Comparison of ENCODE assay signal across 8 cellular contexts in genomic region chr7:29878081-29878688, GRCh38.
A peak's percentile ranks its signal among the peaks of the same experiment; 100 is the strongest.
DNase-seq lines count a peak whose midpoint lies in the region; ATAC-seq and TF ChIP-seq lines count a peak whose summit lies in the region.

No MANE protein-coding gene starts in this region.

- H3K4me1 Mint-ChIP-seq in memory B cell, result peaks cover 3% of the 10 kb centered on the region

- no peaks in the 10 kb centered on the region for H3K36me3 Mint-ChIP-seq in memory B cell

- TF ChIP-seq CTCF in C4-2B (conservative IDR thresholded peaks at IDR 0.05) (peak; percentile 77), GM10266 (IDR thresholded peaks at IDR 0.05; ENCODE audit: control insufficient read depth, insufficient read depth, low read depth, missing control alignments) (peak; percentile 49), brain microvascular endothelial cell (IDR thresholded peaks at IDR 0.05; ENCODE audit: low read depth, low read length, missing control alignments) (peak; percentile 75)

- no peak overlapping the region for H3K27ac Mint-ChIP-seq in memory B cell

- peaks cover 9% of the 10 kb centered on the region for H3K27me3 Mint-ChIP-seq in memory B cell

- H3K4me3 ChIP-seq in brain microvascular endothelial cell (ENCODE audit: low read depth, low read length), result no peak overlapping the region

- peaks cover 4% of the 10 kb centered on the region for H3K27me3 ChIP-seq in brain microvascular endothelial cell (replicated peaks)

- ATAC-seq in memory B cell (ENCODE audit: low read depth) (peak; percentile 74), GM18861 (IDR thresholded peaks at IDR 0.05; ENCODE audit: unreplicated experiment) (no peak)

- no peaks in the 10 kb centered on the region for H3K36me3 ChIP-seq in brain microvascular endothelial cell (replicated peaks)

- no peak overlapping the region for H3K4me3 Mint-ChIP-seq in memory B cell

- H3K9me3 Mint-ChIP-seq in memory B cell, result no peaks in the 10 kb centered on the region

- in situ Hi-C loops in brain microvascular endothelial cell (cut with HindIII; ENCODE audit: low pct_ligation_motif_present, low sequenced_read_pairs), result no loop called here

- DNase-seq in GM10266 (ENCODE audit: extremely low spot score), result peak; percentile 46
- peak; percentile 31 for DNase-seq in NCI-H460 (ENCODE audit: extremely low read depth, low read depth)
- peak; percentile 68 for DNase-seq in brain microvascular endothelial cell
- DNase-seq in memory B cell (ENCODE audit: low spot score in 2 of 2), result peak; percentile 37
- no peak for DNase-seq in NCI-H187 treated with DMSO at 0.1 percent for 48 hours (lab: John Stamatoyannopoulos, UW)
- no peak for DNase-seq in SKM-1 (lab: John Stamatoyannopoulos, UW; ENCODE audit: unreplicated experiment)

- no peak overlapping the region for H3K27ac ChIP-seq in C4-2B
- H3K27ac ChIP-seq in brain microvascular endothelial cell, result no peak overlapping the region

Comparison
In these comparisons a context has a peak if more than half of its experiments do, and no peak if none do; other contexts are left out.
1. DNase-seq: peak in GM10266 (single experiment), NCI-H460 (single experiment), brain microvascular endothelial cell (single experiment) and memory B cell (2 of 2); none in NCI-H187 treated with DMSO at 0.1 percent for 48 hours (single experiment) and SKM-1 (single experiment).
2. Peak in every context shown above with its lines, with median percentiles within 50 percentile points of each other: CTCF ChIP-seq.